Comparison of ENCODE assay signal across 10 cellular contexts in the genomic region with DNA sequence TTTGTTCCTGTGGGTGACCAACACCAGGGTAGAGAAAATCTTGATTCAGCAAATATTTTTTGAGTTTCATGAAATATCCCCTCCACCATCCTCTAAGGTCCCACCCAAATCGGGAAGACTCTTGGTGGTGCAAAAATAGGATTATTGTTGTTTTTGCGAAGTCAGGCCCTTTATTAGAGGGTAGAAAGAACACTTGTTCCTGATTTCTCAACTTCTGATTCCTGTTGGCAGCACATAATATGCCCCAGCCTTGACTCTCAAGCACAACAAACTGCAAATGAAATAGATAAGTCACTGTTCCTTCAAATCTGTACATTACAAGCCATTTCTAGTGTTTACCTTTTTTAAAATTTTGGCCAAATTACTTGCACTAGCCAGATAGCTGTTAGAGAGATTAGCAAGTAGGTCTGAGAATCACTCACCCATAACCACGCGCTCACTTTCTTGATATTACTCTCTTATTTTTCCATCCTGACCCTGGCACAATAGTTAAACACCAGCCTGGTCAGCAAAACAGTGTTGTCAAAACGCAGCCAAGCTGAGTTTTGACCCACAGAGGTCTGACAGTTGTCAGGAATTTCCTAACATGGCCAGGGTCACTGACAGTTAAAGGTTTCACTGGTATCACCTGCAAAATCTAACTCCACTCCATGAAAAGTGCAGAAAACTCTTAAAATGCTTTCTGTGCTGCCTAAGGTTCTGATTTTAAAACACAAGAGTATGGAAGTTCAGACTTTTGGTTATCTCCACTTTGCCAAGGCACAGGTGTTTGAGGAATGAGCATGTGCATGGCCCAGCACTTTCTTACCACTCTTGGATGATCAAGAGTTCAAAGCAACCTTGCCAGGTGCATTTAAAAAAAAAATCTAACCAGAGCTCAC.
A peak's percentile ranks its signal among the peaks of the same experiment; 100 is the strongest.
DNase-seq lines count a peak whose midpoint lies in the region; ATAC-seq and TF ChIP-seq lines count a peak whose summit lies in the region.
"Had no signal": no experiment of that assay in that cellular context is flagged by ENCODE, and none has a peak within 500 bp of the region (broad histone marks: within the 10 kb centered on the region; RNA-seq: fewer than 3 reads in every experiment).

No MANE protein-coding gene starts in this region.

- no peak overlapping the region for H3K23ac ChIP-seq in H9 (ENCODE audit: insufficient read length, low read depth, low read length)

- H3K4me1 Mint-ChIP-seq in H9 = peaks cover 20 to 24% of the 10 kb centered on the region in 2 experiments
- H3K4me1 Mint-ChIP-seq in progenitor cell of endocrine pancreas (ENCODE audit: low read depth) = peaks cover 30% of the 10 kb centered on the region

- no peaks in the 10 kb centered on the region for H4K20me1 ChIP-seq in H9 (ENCODE audit: control insufficient read depth, insufficient read depth, insufficient read length)
- no peaks in the 10 kb centered on the region for H4K20me1 ChIP-seq in PC-9 (ENCODE audit: insufficient read depth)

- H3K9ac ChIP-seq in H9 (ENCODE audit: extremely low read depth, insufficient read length, low read length) = no peak overlapping the region

- no peak overlapping the region for H2BK120ac ChIP-seq in H9 (ENCODE audit: low read depth, low read length, poor library complexity, severe bottlenecking)

- H2BK12ac ChIP-seq in H9 (ENCODE audit: insufficient read length, low read depth, low read length) = no peak overlapping the region

- H3K27me3 ChIP-seq in H9 (ENCODE audit: insufficient read depth, low read length) (no peaks in the 10 kb centered on the region), PC-9 (ENCODE audit: insufficient read depth, low read depth) (no peaks in the 10 kb centered on the region)

- H3K18ac ChIP-seq in H9 (ENCODE audit: insufficient read length, low read depth, low read length) = no peak overlapping the region

- peaks cover 16% of the 10 kb centered on the region; the same call in 1 of the 2 replicates for H3K36me3 ChIP-seq in PC-9 (ENCODE audit: low read depth)

- POLR2A ChIA-PET in PC-9 (lab: Charles Lee; ENCODE audit: unreplicated experiment) = no interaction called here

- H4K5ac ChIP-seq in H9 (ENCODE audit: insufficient read length, low read depth, low read length) = no peak overlapping the region

- no peak overlapping the region for H4K8ac ChIP-seq in H9 (replicated peaks; ENCODE audit: insufficient read length, low read depth, low read length)

- TF ChIP-seq CTCF in H9 (conservative IDR thresholded peaks at IDR 0.05) (no peak), PC-9 (conservative IDR thresholded peaks at IDR 0.05) (no peak), progenitor cell of endocrine pancreas (IDR thresholded peaks at IDR 0.05; ENCODE audit: unreplicated experiment) (no peak)

- ATAC-seq in GM18858 (IDR thresholded peaks at IDR 0.05; ENCODE audit: unreplicated experiment) = peak; percentile 74

- H3K4ac ChIP-seq in H9 (ENCODE audit: low read depth, low read length) = no peak overlapping the region

- H3K27me3 Mint-ChIP-seq in H9 (ENCODE audit: low read depth) (no peaks in the 10 kb centered on the region), progenitor cell of endocrine pancreas (no peaks in the 10 kb centered on the region)
- H3K27me3 Mint-ChIP-seq: activated naive CD8-positive, alpha-beta T cell treated with anti-CD3 and anti-CD28 coated beads, Interleukin-2, amount 10 ng/mL, durations not matched to agents 7 days and 5 days had no signal

- H3K56ac ChIP-seq in H9 (ENCODE audit: insufficient read length, low read depth, low read length) = no peak overlapping the region

- H3K27ac ChIP-seq in H9 (ENCODE audit: insufficient read length, low read depth, low read length) (no peak overlapping the region), PC-9 (peak overlapping the region; percentile 98)

- DNase-seq in H9 (no peak), PC-9 (no peak), progenitor cell of endocrine pancreas (ENCODE audit: low spot score, unreplicated experiment) (no peak), NCI-H2081 treated with DMSO at 0.1 percent for 48 hours (lab: John Stamatoyannopoulos, UW) (no peak), activated T-cell treated with anti-CD3 and anti-CD28 coated beads for 4 hours (no peak), 8988T (no peak), NCI-H524 treated with DMSO at 0.1 percent for 48 hours (lab: John Stamatoyannopoulos, UW) (no peak)
- DNase-seq: activated naive CD8-positive, alpha-beta T cell treated with anti-CD3 and anti-CD28 coated beads, Interleukin-2, amount 10 ng/mL, durations not matched to agents 7 days and 5 days; NCI-H2081 had no signal

- H3K4me1 ChIP-seq in H9 (ENCODE audit: insufficient read depth, low read length) (no peaks in the 10 kb centered on the region), PC-9 (replicated peaks; ENCODE audit: insufficient read depth) (peaks cover 60% of the 10 kb centered on the region)

- H3K27ac Mint-ChIP-seq in H9 = peak overlapping the region; percentile 46 to 84 (median 79); a peak in 3 of 7 replicates
- peak overlapping the region; percentile 3 for H3K27ac Mint-ChIP-seq in progenitor cell of endocrine pancreas
- H3K27ac Mint-ChIP-seq: activated naive CD8-positive, alpha-beta T cell treated with anti-CD3 and anti-CD28 coated beads, Interleukin-2, amount 10 ng/mL, durations not matched to agents 7 days and 5 days had no signal

- no peaks in the 10 kb centered on the region for H3K9me2 ChIP-seq in PC-9 (ENCODE audit: insufficient read depth)

- no peak overlapping the region for H3T11ph ChIP-seq in H9 (ENCODE audit: low read length)

- intact Hi-C loops in PC-9 (cut with micrococcal nuclease; ENCODE audit: unreplicated experiment) = loop anchor here (10.0 kb wide), 1 partner anchor 45 kb away; no protein-coding TSS in a partner anchor

- no CpG with 5 or more reads among the region's 5 CpGs for WGBS in H9 (ENCODE audit: extremely low coverage, insufficient read length, low lambda C conversion rate)

- H3K14ac ChIP-seq in H9 (ENCODE audit: insufficient read depth, low read length) = no peak overlapping the region

- H3K79me2 ChIP-seq in H9 (ENCODE audit: insufficient read depth, low read length) (peaks cover 6% of the 10 kb centered on the region; the same call in 1 of the 2 replicates), PC-9 (ENCODE audit: low read depth) (peaks cover 86% of the 10 kb centered on the region)

- no peak overlapping the region for H4K91ac ChIP-seq in H9 (ENCODE audit: insufficient read length, low read depth, low read length)

- no peaks in the 10 kb centered on the region for H3K9me3 Mint-ChIP-seq in H9
- H3K9me3 Mint-ChIP-seq in progenitor cell of endocrine pancreas (ENCODE audit: low read depth) = no peaks in the 10 kb centered on the region
- H3K9me3 Mint-ChIP-seq: activated naive CD8-positive, alpha-beta T cell treated with anti-CD3 and anti-CD28 coated beads, Interleukin-2, amount 10 ng/mL, durations not matched to agents 7 days and 5 days had no signal

- H3F3A ChIP-seq in PC-9 (ENCODE audit: insufficient read depth, low read depth) = peaks cover 80% of the 10 kb centered on the region

- H2BK20ac ChIP-seq in H9 (ENCODE audit: low read depth, low read length, poor library complexity, severe bottlenecking) = no peak overlapping the region

- no TSS peak for BruUV-seq in PC-9 (replicated peaks; lab: Mats Ljungman, UMichigan)

- CTCF ChIA-PET in PC-9 (lab: Charles Lee) = interaction anchor here (0.5 to 0.6 kb wide), 2 partner anchors 25 to 241 kb away, joined by 3 to 5 read pairs; no protein-coding TSS in a partner anchor

- H3K23me2 ChIP-seq in H9 (ENCODE audit: insufficient read length, low read depth, low read length, poor library complexity, severe bottlenecking) = no peaks in the 10 kb centered on the region

- no peak overlapping the region for H2BK5ac ChIP-seq in H9 (ENCODE audit: insufficient read length, low read length)

- H2AFZ ChIP-seq in H9 (ENCODE audit: low read length) = no peak overlapping the region
- H2AFZ ChIP-seq in PC-9 = no peak overlapping the region

- H2BK15ac ChIP-seq in H9 (ENCODE audit: low read depth, low read length) = no peak overlapping the region

- H3K4me3 Mint-ChIP-seq in H9 = no peak overlapping the region
- no peak overlapping the region for H3K4me3 Mint-ChIP-seq in progenitor cell of endocrine pancreas (ENCODE audit: low read depth)
- H3K4me3 Mint-ChIP-seq: activated naive CD8-positive, alpha-beta T cell treated with anti-CD3 and anti-CD28 coated beads, Interleukin-2, amount 10 ng/mL, durations not matched to agents 7 days and 5 days had no signal

- H3K36me3 Mint-ChIP-seq in H9 (ENCODE audit: insufficient read depth in 1 of 3, low read depth in 3 of 3) (peaks cover 0 to 5% (median 4%) of the 10 kb centered on the region in 3 experiments; a peak in 4 of 7 replicates), progenitor cell of endocrine pancreas (ENCODE audit: insufficient read depth) (peaks cover 1% of the 10 kb centered on the region)
- H3K36me3 Mint-ChIP-seq: activated naive CD8-positive, alpha-beta T cell treated with anti-CD3 and anti-CD28 coated beads, Interleukin-2, amount 10 ng/mL, durations not matched to agents 7 days and 5 days had no signal

- no peak overlapping the region for H2AK5ac ChIP-seq in H9 (ENCODE audit: insufficient read length, low read length)

- H3K9me3 ChIP-seq in H9 (ENCODE audit: control insufficient read depth, low read depth, low read length) = no peaks in the 10 kb centered on the region
- H3K9me3 ChIP-seq in PC-9 (ENCODE audit: insufficient read depth, low read depth) = no peaks in the 10 kb centered on the region

- H3K4me2 ChIP-seq in H9 (ENCODE audit: insufficient read depth, insufficient read length, low read length) (no peak overlapping the region), PC-9 (peak overlapping the region; percentile 14)

- no peak overlapping the region for H3K4me3 ChIP-seq in PC-9

- H3K79me1 ChIP-seq in H9 (ENCODE audit: insufficient read depth, low read depth, low read length, poor library complexity, severe bottlenecking) = peaks cover 3% of the 10 kb centered on the region
